ENCODE assay signal across 8 cellular contexts in genomic region chr17:58338454-58338841, GRCh38. TPM values are rescaled to one million over a fixed set of nuclear protein-coding genes. Genes with fewer than 3 reads are reported as not detected.
DNase-seq lines count a peak whose midpoint lies in the region; ATAC-seq, FAIRE-seq and TF ChIP-seq lines count a peak whose summit lies in the region.

No MANE protein-coding gene starts in this region.

- peak overlapping the region; percentile 99 for H3K4me3 Mint-ChIP-seq in activated CD8-positive, alpha-beta T cell treated with anti-CD3 and anti-CD28 coated beads, Interleukin-2, amount 10 ng/mL, durations not matched to agents 7 days and 5 days

- H3K9me3 Mint-ChIP-seq in activated CD8-positive, alpha-beta T cell treated with anti-CD3 and anti-CD28 coated beads, Interleukin-2, amount 10 ng/mL, durations not matched to agents 7 days and 5 days (ENCODE audit: insufficient read depth): no peaks in the 10 kb centered on the region

- H3K4me1 Mint-ChIP-seq in activated CD8-positive, alpha-beta T cell treated with anti-CD3 and anti-CD28 coated beads, Interleukin-2, amount 10 ng/mL, durations not matched to agents 7 days and 5 days (ENCODE audit: low read depth): peaks cover 45% of the 10 kb centered on the region

- FAIRE-seq in A549 (lab: Jason Lieb, UNC) (no peak), H54 (lab: Jason Lieb, UNC) (no peak)

- TF ChIP-seq POLR2A in A549 (IDR thresholded peaks at IDR 0.05; ENCODE audit: low read length): no peak
- TF ChIP-seq POLR2A in H54 (IDR thresholded peaks at IDR 0.05; ENCODE audit: low read depth, low read length): no peak

- CTCF ChIA-PET in A549 (lab: Yijun Ruan, JAX): interaction anchor here (1.0 to 3.8 kb wide), 5 partner anchors 13 to 109 kb away, joined by 3 to 22 read pairs (median 8); partner anchors contain the start of genes RNF43 and SUPT4H1
- CTCF ChIA-PET in activated CD8-positive, alpha-beta T cell treated with anti-CD3 and anti-CD28 coated beads, Interleukin-2, amount 10 ng/mL, durations not matched to agents 7 days and 5 days (lab: Charles Lee): interaction anchor here (1.0 to 13.4 kb wide), 9 partner anchors 6 to 82 kb away, joined by 3 to 235 read pairs (median 12); partner anchors contain the start of genes RNF43 and SUPT4H1

- H3K27ac ChIP-seq in A549: no peak overlapping the region

- POLR2A ChIA-PET in A549 (lab: Yijun Ruan, JAX): interaction anchor here (1.6 kb wide), 1 partner anchor 8 kb away, joined by 5 read pairs; no protein-coding TSS in a partner anchor
- POLR2A ChIA-PET in activated CD8-positive, alpha-beta T cell treated with anti-CD3 and anti-CD28 coated beads, Interleukin-2, amount 10 ng/mL, durations not matched to agents 7 days and 5 days (lab: Charles Lee): interaction anchor here (0.6 to 28.8 kb wide), 11 partner anchors 1 to 1499 kb away, joined by 3 to 2649 read pairs (median 6); partner anchors contain the start of genes RNF43, SRSF1, SUPT4H1 and TSPOAP1

- H3K9me3 ChIP-seq in A549: no peaks in the 10 kb centered on the region
- H3K9me3 ChIP-seq in mononuclear cell (ENCODE audit: low read depth, low read length): no peaks in the 10 kb centered on the region

- no peak for TF ChIP-seq CTCF in A549 (IDR thresholded peaks at IDR 0.05)

- no peaks in the 10 kb centered on the region for H3K27me3 Mint-ChIP-seq in activated CD8-positive, alpha-beta T cell treated with anti-CD3 and anti-CD28 coated beads, Interleukin-2, amount 10 ng/mL, durations not matched to agents 7 days and 5 days (ENCODE audit: low read depth)

- no peak for TF ChIP-seq RAD21 in A549 (conservative IDR thresholded peaks at IDR 0.05 in 1 of 2, IDR thresholded peaks at IDR 0.05 in 1 of 2)

- TF ChIP-seq EP300 in A549 (IDR thresholded peaks at IDR 0.05): no peak

- H3K27ac Mint-ChIP-seq in activated CD8-positive, alpha-beta T cell treated with anti-CD3 and anti-CD28 coated beads, Interleukin-2, amount 10 ng/mL, durations not matched to agents 7 days and 5 days: peak overlapping the region; percentile 92

- no peak for ATAC-seq in A549
- ATAC-seq in GM19467 (IDR thresholded peaks at IDR 0.05; ENCODE audit: unreplicated experiment): peak; percentile 0
- peak; percentile 7 for ATAC-seq in activated CD8-positive, alpha-beta T cell treated with anti-CD3 and anti-CD28 coated beads, Interleukin-2, amount 10 ng/mL, durations not matched to agents 7 days and 5 days
- ATAC-seq in GM18870 (IDR thresholded peaks at IDR 0.05; ENCODE audit: unreplicated experiment): no peak

- WGBS in A549 (ENCODE audit: missing lambda C conversion rate): 78% methylated on average over 3 of the region's 3 CpGs

- no peak overlapping the region for H3K4me2 ChIP-seq in A549

- no peaks in the 10 kb centered on the region for H3K27me3 ChIP-seq in mononuclear cell (ENCODE audit: insufficient read depth, low read length)

- 0 out of 3 replicates have a peak, but pooled peaks cover 2% of the 10 kb centered on the region for H3K4me1 ChIP-seq in A549
- H3K4me1 ChIP-seq in mononuclear cell (ENCODE audit: insufficient read depth, low read length): peaks cover 96% of the 10 kb centered on the region

- H3K36me3 Mint-ChIP-seq in activated CD8-positive, alpha-beta T cell treated with anti-CD3 and anti-CD28 coated beads, Interleukin-2, amount 10 ng/mL, durations not matched to agents 7 days and 5 days (ENCODE audit: low read depth): peaks cover 70% of the 10 kb centered on the region

- H3K4me3 ChIP-seq in A549 (no peak overlapping the region), mononuclear cell (ENCODE audit: low read length) (peak overlapping the region; percentile 64)

- DNase-seq in A549 (ENCODE audit: low read depth in 1 of 2, low spot score in 1 of 2): no peak
- DNase-seq in activated CD8-positive, alpha-beta T cell treated with anti-CD3 and anti-CD28 coated beads, Interleukin-2, amount 10 ng/mL, durations not matched to agents 7 days and 5 days: peak; percentile 65
- DNase-seq in EL: no peak
- no peak for DNase-seq in H54 (ENCODE audit: insufficient read length, low spot score)
- DNase-seq in activated CD4-positive, CD25-positive, alpha-beta regulatory T cell (lab: John Stamatoyannopoulos, UW): no peak

TF ChIP-seq in A549, 52 proteins besides CTCF, POLR2A, EP300 and RAD21:
- TF ChIP-seq ZSCAN20 (CRISPR knock-in tag; IDR thresholded peaks at IDR 0.05) (no peak), CHD2 (IDR thresholded peaks at IDR 0.05; ENCODE audit: low read length, partially characterized antibody) (no peak), KDM1A (IDR thresholded peaks at IDR 0.05; ENCODE audit: low read depth) (peak; percentile 17; the same call in 1 of the 2 replicates)

RNA-seq across cellular contexts. Expression of gene TSPOAP1, which starts 9.9 kb away (rescaled TPM):
- polyA plus RNA-seq in A549 (2011; rRNA removed): not detected in 2 replicates
- polyA plus RNA-seq in A549 (2012; cell fraction: cytosol; rRNA removed): not detected in 2 replicates
- 0.01 and 0.04 TPM in 2 replicates for polyA plus RNA-seq in A549 (2012; cell fraction: nucleus; rRNA removed)
- not detected in 3 replicates for polyA plus RNA-seq in A549 (2017; fragmentation: RNase III; extraction: RNeasy Plus Mini Kit Qiagen cat#74134 plus additional on column Dnase treatment)
- not detected in 2 replicates for polyA minus RNA-seq in A549 (2011; rRNA and poly(A)+ RNA removed)
- total RNA-seq in activated CD8-positive, alpha-beta T cell treated with anti-CD3 and anti-CD28 coated beads, Interleukin-2, amount 10 ng/mL, durations not matched to agents 7 days and 5 days: 10 to 100 TPM; 45.8 to 51.5 TPM
- 22.4 TPM for total RNA-seq in mononuclear cell

RNA-seq across cellular contexts. Expression of gene SUPT4H1, which starts 13.6 kb away (rescaled TPM):
- 241 and 260 TPM in 2 replicates for polyA plus RNA-seq in A549 (2011; rRNA removed)
- 112 and 123 TPM in 2 replicates for polyA plus RNA-seq in A549 (2012; cell fraction: cytosol; rRNA removed)
- polyA plus RNA-seq in A549 (2012; cell fraction: nucleus; rRNA removed): 60.7 and 203 TPM in 2 replicates
- 117 to 124 TPM (median 123 TPM) in 3 replicates for polyA plus RNA-seq in A549 (2017; fragmentation: RNase III; extraction: RNeasy Plus Mini Kit Qiagen cat#74134 plus additional on column Dnase treatment)
- 81.6 and 112 TPM in 2 replicates for polyA minus RNA-seq in A549 (2011; rRNA and poly(A)+ RNA removed)
- total RNA-seq in activated CD8-positive, alpha-beta T cell treated with anti-CD3 and anti-CD28 coated beads, Interleukin-2, amount 10 ng/mL, durations not matched to agents 7 days and 5 days: 10 to 100 TPM; 75.2 to 90.8 TPM
- 65.3 TPM for total RNA-seq in mononuclear cell

RNA-seq across cellular contexts. Expression of gene MPO, which starts 57.7 kb away (rescaled TPM):
- polyA plus RNA-seq in A549 (2011; rRNA removed) (not detected in 2 replicates), A549 (2017; fragmentation: RNase III; extraction: RNeasy Plus Mini Kit Qiagen cat#74134 plus additional on column Dnase treatment) (not detected in 3 replicates)
- 0.01 TPM in 1 of 2 replicates, not detected in the other for polyA plus RNA-seq in A549 (2012; cell fraction: cytosol; rRNA removed)
- polyA plus RNA-seq in A549 (2012; cell fraction: nucleus; rRNA removed): not detected in 2 replicates
- not detected in 2 replicates for polyA minus RNA-seq in A549 (2011; rRNA and poly(A)+ RNA removed)
- not detected for total RNA-seq in activated CD8-positive, alpha-beta T cell treated with anti-CD3 and anti-CD28 coated beads, Interleukin-2, amount 10 ng/mL, durations not matched to agents 7 days and 5 days
- total RNA-seq in mononuclear cell: 0.42 TPM

Comparison
In these comparisons a context has a peak if more than half of its experiments do, and no peak if none do; other contexts are left out.
1. ATAC-seq: peak in GM19467 (single experiment) and activated CD8-positive, alpha-beta T cell treated with anti-CD3 and anti-CD28 coated beads, Interleukin-2, amount 10 ng/mL, durations not matched to agents 7 days and 5 days (single experiment); none in A549 (0 of 2) and GM18870 (single experiment).